Comparison of ENCODE assay signal across 23 cellular contexts in genomic region chr5:181042722-181043121, GRCh38. TPM values are rescaled to one million over a fixed set of nuclear protein-coding genes. Genes with fewer than 3 reads are reported as not detected.
"Had no signal": no experiment of that assay in that cellular context is flagged by ENCODE, and none has a peak within 500 bp of the region (broad histone marks: within the 10 kb centered on the region; RNA-seq: fewer than 3 reads in every experiment).

No MANE protein-coding gene starts in this region.

- H3K27me3 ChIP-seq: brain microvascular endothelial cell had no signal

- DNase-seq: activated B cell treated with CpG ODN at 0.5 μM for 24 hours; activated CD4-positive, alpha-beta memory T cell treated with anti-CD3 and anti-CD28 coated beads, Interleukin-2, amount 10 ng/mL, durations not matched to agents 7 days and 5 days; activated CD4-positive, alpha-beta T cell treated with anti-CD3 and anti-CD28 coated beads for 4 hours; activated CD8-positive, alpha-beta memory T cell treated with anti-CD3 and anti-CD28 coated beads, Interleukin-2, amount 10 ng/mL, durations not matched to agents 7 days and 5 days; activated effector memory CD4-positive, alpha-beta T cell treated with Interleukin-2 at 50 U/mL for 16 hours; activated naive CD4-positive, alpha-beta T cell treated with anti-CD3 and anti-CD28 coated beads, Interleukin-2, amount 10 ng/mL, durations not matched to agents 7 days and 5 days; activated T-cell treated with anti-CD3 and anti-CD28 coated beads, Interleukin-2, amount 50 U/mL, for 1 hour; brain microvascular endothelial cell; cortex of kidney; immature natural killer cell; kidney glomerular epithelial cell; retina; stimulated activated naive CD8-positive, alpha-beta T cell treated with anti-CD3 and anti-CD28 coated beads, Interleukin-15, amount 100 ng/mL, for 72 hours; T-cell; uterus had no signal

- H3K9me3 ChIP-seq: gastroesophageal sphincter, neutrophil, thoracic aorta, uterus had no signal

- ATAC-seq: activated CD8-positive, alpha-beta memory T cell treated with anti-CD3 and anti-CD28 coated beads, Interleukin-2, amount 10 ng/mL, durations not matched to agents 7 days and 5 days; gastroesophageal sphincter; natural killer cell treated with Interleukin-12 subunit alpha and Interleukin-12 subunit beta and Interleukin-15 and Interleukin-18, amount 100 ng/mL, for 72 hours; SK-N-SH treated with all-trans-retinoic acid at 6 μM for 48 hours; T-cell had no signal

- H3K4me3 ChIP-seq: thoracic aorta, uterus had no signal

- H3K4me1 ChIP-seq: gastroesophageal sphincter, uterus had no signal

- H3K36me3 ChIP-seq: brain microvascular endothelial cell, gastroesophageal sphincter, neutrophil, thoracic aorta, uterus had no signal

- H3K27ac ChIP-seq: brain microvascular endothelial cell, neutrophil, thoracic aorta had no signal

RNA-seq across cellular contexts. Expression of gene BTNL9, which starts 2.7 kb away (rescaled TPM):
- total RNA-seq: activated CD4-positive, alpha-beta memory T cell treated with anti-CD3 and anti-CD28 coated beads, Interleukin-2, amount 10 ng/mL, durations not matched to agents 7 days and 5 days; activated CD8-positive, alpha-beta memory T cell treated with anti-CD3 and anti-CD28 coated beads, Interleukin-2, amount 10 ng/mL, durations not matched to agents 7 days and 5 days; natural killer cell treated with Interleukin-12 subunit alpha and Interleukin-12 subunit beta and Interleukin-15 and Interleukin-18, amount 100 ng/mL, for 72 hours had no signal
- polyA plus RNA-seq: immature natural killer cell had no signal

RNA-seq across cellular contexts. Expression of gene BTNL3, which starts 54.1 kb away (rescaled TPM):
- total RNA-seq: activated B cell treated with CpG ODN at 0.5 μM for 24 hours; activated CD4-positive, alpha-beta memory T cell treated with anti-CD3 and anti-CD28 coated beads, Interleukin-2, amount 10 ng/mL, durations not matched to agents 7 days and 5 days; activated CD8-positive, alpha-beta memory T cell treated with anti-CD3 and anti-CD28 coated beads, Interleukin-2, amount 10 ng/mL, durations not matched to agents 7 days and 5 days; aorta; gastroesophageal sphincter; lower leg skin; mesothelial cell of epicardium; natural killer cell treated with Interleukin-12 subunit alpha and Interleukin-12 subunit beta and Interleukin-15 and Interleukin-18, amount 100 ng/mL, for 72 hours; T-cell; thoracic aorta; uterus had no signal
- polyA plus RNA-seq: immature natural killer cell had no signal
